12 cellular contexts compared by ENCODE assay signal in the genomic region with DNA sequence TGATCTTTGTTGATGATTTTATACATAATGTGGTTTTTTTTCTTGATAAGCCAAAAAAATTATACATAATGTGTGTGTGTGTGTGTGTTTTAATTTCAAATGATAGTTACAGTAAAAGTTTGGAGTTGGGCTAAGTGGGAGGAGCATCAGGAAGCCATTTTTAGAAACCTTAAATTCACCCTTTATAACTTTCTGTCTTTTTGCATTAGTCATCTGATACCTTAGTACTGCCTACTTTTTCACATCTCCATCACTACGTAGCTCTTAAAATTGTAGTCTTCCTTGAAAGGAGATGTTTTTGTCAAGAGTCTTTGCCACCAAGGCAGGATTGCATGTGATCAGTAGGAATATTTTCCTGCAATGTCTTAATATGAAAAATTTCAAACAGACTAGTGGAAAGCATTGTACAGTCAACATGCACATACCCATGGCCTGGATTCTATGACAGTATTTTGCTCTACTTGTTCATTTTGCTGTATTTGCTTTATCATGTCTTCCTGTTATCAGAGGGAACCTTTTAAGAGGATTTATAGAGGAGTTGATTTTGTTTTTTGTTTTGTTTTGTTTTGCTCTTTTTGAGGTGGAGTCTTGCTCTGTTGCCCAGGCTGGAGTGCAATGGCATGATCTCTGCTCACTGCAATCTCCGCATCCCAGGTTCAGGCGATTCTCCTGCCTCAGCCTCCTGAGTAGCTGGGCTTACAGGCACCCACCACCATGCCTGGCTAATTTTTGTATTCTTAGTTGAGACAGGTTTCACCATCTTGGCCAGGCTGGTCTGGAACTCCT. TPM values are rescaled to one million over a fixed set of nuclear protein-coding genes. Genes with fewer than 3 reads are reported as not detected.
DNase-seq lines count a peak whose midpoint lies in the region; ATAC-seq and TF ChIP-seq lines count a peak whose summit lies in the region.
"Had no signal": no experiment of that assay in that cellular context is flagged by ENCODE, and none has a peak within 500 bp of the region (broad histone marks: within the 10 kb centered on the region; RNA-seq: fewer than 3 reads in every experiment).

No MANE protein-coding gene starts in this region.

- peaks cover 79% of the 10 kb centered on the region for H3K4me1 Mint-ChIP-seq in Calu3 (ENCODE audit: low read depth, unreplicated experiment)
- H3K4me1 Mint-ChIP-seq in activated T-helper 2 cell treated with anti-CD3 and anti-CD28 coated beads, Interferon-gamma antibody, Interleukin-2, Interleukin-4, amounts not matched to agents 10 μg/mL and 5 μg/mL and 100 μg/mL, durations not matched to agents 14 hours and 24 hours and 36 hours (ENCODE audit: low read depth): peaks cover 52% of the 10 kb centered on the region
- H3K4me1 Mint-ChIP-seq in naive thymus-derived CD8-positive, alpha-beta T cell: peaks cover 36 to 86% (median 77%) of the 10 kb centered on the region in 4 donors

- H3K27me3 Mint-ChIP-seq in Calu3 (ENCODE audit: unreplicated experiment): no peaks in the 10 kb centered on the region
- H3K27me3 Mint-ChIP-seq in activated T-helper 2 cell treated with anti-CD3 and anti-CD28 coated beads, Interferon-gamma antibody, Interleukin-2, Interleukin-4, amounts not matched to agents 10 μg/mL and 5 μg/mL and 100 μg/mL, durations not matched to agents 14 hours and 24 hours and 36 hours (ENCODE audit: low read depth): no peaks in the 10 kb centered on the region
- H3K27me3 Mint-ChIP-seq in naive thymus-derived CD8-positive, alpha-beta T cell: no peaks in the 10 kb centered on the region

- peak overlapping the region; percentile 24 for H3K4me3 Mint-ChIP-seq in Calu3 (ENCODE audit: low read depth, unreplicated experiment)
- peak overlapping the region; percentile 34 for H3K4me3 Mint-ChIP-seq in activated T-helper 2 cell treated with anti-CD3 and anti-CD28 coated beads, Interferon-gamma antibody, Interleukin-2, Interleukin-4, amounts not matched to agents 10 μg/mL and 5 μg/mL and 100 μg/mL, durations not matched to agents 14 hours and 24 hours and 36 hours (ENCODE audit: low read depth)
- peak overlapping the region in 8 of 10 donors; percentile 2 to 61 (median 24) for H3K4me3 Mint-ChIP-seq in naive thymus-derived CD8-positive, alpha-beta T cell

- DNase-seq in A172 (ENCODE audit: low spot score): peak; percentile 31
- no peak for DNase-seq in Calu3
- no peak for DNase-seq in activated T-helper 2 cell treated with anti-CD3 and anti-CD28 coated beads, Interferon-gamma antibody, Interleukin-2, Interleukin-4, amounts not matched to agents 10 μg/mL and 5 μg/mL and 100 μg/mL, durations not matched to agents 14 hours and 24 hours and 36 hours (ENCODE audit: low spot score)
- DNase-seq in naive thymus-derived CD8-positive, alpha-beta T cell: no peak
- no peak for DNase-seq in NCI-H1105 treated with DMSO at 0.1 percent for 48 hours (lab: John Stamatoyannopoulos, UW)
- DNase-seq: activated effector memory CD4-positive, alpha-beta T cell treated with Interleukin-2 at 50 U/mL for 16 hours; dorsolateral prefrontal cortex; NCI-H1092; NCI-H69 had no signal

- no peak for ATAC-seq in naive thymus-derived CD8-positive, alpha-beta T cell
- ATAC-seq in HG03565 (IDR thresholded peaks at IDR 0.05; ENCODE audit: unreplicated experiment) (no peak), GM21526 (IDR thresholded peaks at IDR 0.05; ENCODE audit: low FRiP score, unreplicated experiment) (no peak), GM18868 (IDR thresholded peaks at IDR 0.05; ENCODE audit: unreplicated experiment) (no peak)

- intact Hi-C loops in Calu3 (cut with micrococcal nuclease; ENCODE audit: unreplicated experiment): no loop called here
- intact Hi-C loops in activated T-helper 2 cell treated with anti-CD3 and anti-CD28 coated beads, Interferon-gamma antibody, Interleukin-2, Interleukin-4, amounts not matched to agents 10 μg/mL and 5 μg/mL and 100 μg/mL, durations not matched to agents 14 hours and 24 hours and 36 hours (cut with micrococcal nuclease): no loop called here

- H3K36me3 Mint-ChIP-seq in Calu3 (ENCODE audit: insufficient read depth, unreplicated experiment): peaks cover 88% of the 10 kb centered on the region
- peaks cover 43% of the 10 kb centered on the region for H3K36me3 Mint-ChIP-seq in activated T-helper 2 cell treated with anti-CD3 and anti-CD28 coated beads, Interferon-gamma antibody, Interleukin-2, Interleukin-4, amounts not matched to agents 10 μg/mL and 5 μg/mL and 100 μg/mL, durations not matched to agents 14 hours and 24 hours and 36 hours (ENCODE audit: low read depth)
- H3K36me3 Mint-ChIP-seq in naive thymus-derived CD8-positive, alpha-beta T cell: peaks cover 0 to 19% (median 4%) of the 10 kb centered on the region in 3 donors

- BruUV-seq in Calu3 (replicated peaks; lab: Mats Ljungman, UMichigan): no TSS peak

- peak overlapping the region; percentile 24 for H3K27ac Mint-ChIP-seq in Calu3 (ENCODE audit: unreplicated experiment)
- H3K27ac Mint-ChIP-seq in activated T-helper 2 cell treated with anti-CD3 and anti-CD28 coated beads, Interferon-gamma antibody, Interleukin-2, Interleukin-4, amounts not matched to agents 10 μg/mL and 5 μg/mL and 100 μg/mL, durations not matched to agents 14 hours and 24 hours and 36 hours: peak overlapping the region; percentile 30
- H3K27ac Mint-ChIP-seq in naive thymus-derived CD8-positive, alpha-beta T cell: peak overlapping the region; percentile 28 to 88 (median 61)

- POLR2A ChIA-PET in naive thymus-derived CD8-positive, alpha-beta T cell (lab: Charles Lee): interaction anchor here (0.7 kb wide), 1 partner anchor 29 kb away, joined by 3 read pairs; no protein-coding TSS in a partner anchor

- no peak for TF ChIP-seq CTCF in Calu3 (IDR thresholded peaks at IDR 0.05; ENCODE audit: unreplicated experiment)

- no peaks in the 10 kb centered on the region for H3K9me3 Mint-ChIP-seq in Calu3 (ENCODE audit: low read depth, unreplicated experiment)
- H3K9me3 Mint-ChIP-seq in activated T-helper 2 cell treated with anti-CD3 and anti-CD28 coated beads, Interferon-gamma antibody, Interleukin-2, Interleukin-4, amounts not matched to agents 10 μg/mL and 5 μg/mL and 100 μg/mL, durations not matched to agents 14 hours and 24 hours and 36 hours: no peaks in the 10 kb centered on the region
- H3K9me3 Mint-ChIP-seq in naive thymus-derived CD8-positive, alpha-beta T cell: no peaks in the 10 kb centered on the region

- CTCF ChIA-PET in Calu3 (lab: Charles Lee): interaction anchor here (0.7 kb wide), 1 partner anchor 13 kb away, joined by 3 read pairs; no protein-coding TSS in a partner anchor

RNA-seq across cellular contexts. Expression of a gene that starts 6.2 kb away (rescaled TPM):
- total RNA-seq in A172 (2014; rRNA removed; shearing (Covaris generic)): 144 and 162 TPM in 2 replicates
- total RNA-seq in Calu3 (2022): 574 and 592 TPM in 2 replicates
- 174 and 175 TPM in 2 replicates for total RNA-seq in activated T-helper 2 cell treated with anti-CD3 and anti-CD28 coated beads, Interferon-gamma antibody, Interleukin-2, Interleukin-4, amounts not matched to agents 10 μg/mL and 5 μg/mL and 100 μg/mL, durations not matched to agents 14 hours and 24 hours and 36 hours
- total RNA-seq in naive thymus-derived CD8-positive, alpha-beta T cell: 10 to 100 TPM; 91.2 to 96.7 TPM
- polyA plus RNA-seq in naive thymus-derived CD8-positive, alpha-beta T cell: 100 to 1,000 TPM; 197 to 248 (median 218) TPM

RNA-seq across cellular contexts. Expression of a gene that starts 31.7 kb away (rescaled TPM):
- total RNA-seq in A172 (2014; rRNA removed; shearing (Covaris generic)): 42.4 and 154 TPM in 2 replicates
- total RNA-seq in Calu3 (2022): 25.3 and 29.7 TPM in 2 replicates
- total RNA-seq in activated T-helper 2 cell treated with anti-CD3 and anti-CD28 coated beads, Interferon-gamma antibody, Interleukin-2, Interleukin-4, amounts not matched to agents 10 μg/mL and 5 μg/mL and 100 μg/mL, durations not matched to agents 14 hours and 24 hours and 36 hours: 7.6 and 8.9 TPM in 2 replicates
- 10 to 100 TPM; 17.8 to 27.7 TPM for total RNA-seq in naive thymus-derived CD8-positive, alpha-beta T cell
- polyA plus RNA-seq in naive thymus-derived CD8-positive, alpha-beta T cell: 1 to 10 TPM; 4.4 to 6.7 (median 5.8) TPM
